Comparison of ENCODE assay signal across 29 cellular contexts in genomic region chr10:124409696-124410095, GRCh38. TPM values are rescaled to one million over a fixed set of nuclear protein-coding genes. Genes with fewer than 3 reads are reported as not detected.
"Had no signal": no experiment of that assay in that cellular context is flagged by ENCODE, and none has a peak within 500 bp of the region (broad histone marks: within the 10 kb centered on the region; RNA-seq: fewer than 3 reads in every experiment).

No MANE protein-coding gene starts in this region.

- H3K27me3 ChIP-seq: Peyer's patch had no signal

- FAIRE-seq: bronchial epithelial cell, K562, TTC549 had no signal

- H3K9me3 ChIP-seq: Peyer's patch had no signal

- H3K4me3 ChIP-seq: K562, Peyer's patch had no signal

- H3K27ac ChIP-seq: Peyer's patch, RWPE1 had no signal

- DNase-seq: activated CD4-positive, alpha-beta memory T cell treated with anti-CD3 and anti-CD28 coated beads for 36 hours; activated CD4-positive, alpha-beta T cell treated with anti-CD3 and anti-CD28 coated beads for 4 hours; activated CD4-positive, alpha-beta T cell treated with anti-CD3 and anti-CD28 coated beads, Interleukin-2, amount 50 U/mL, for 1 hour; activated CD4-positive, CD25-positive, alpha-beta regulatory T cell treated with anti-CD3 and anti-CD28 coated beads, Interleukin-2, amount 50 U/mL, for 72 hours; activated CD8-positive, alpha-beta memory T cell treated with anti-CD3 and anti-CD28 coated beads, Interleukin-2, amount 50 U/mL, for 4 hours; activated gamma-delta T cell treated with Interleukin-2 at 50 U/mL for 16 hours; activated naive CD4-positive, alpha-beta T cell treated with anti-CD3 and anti-CD28 coated beads for 36 hours; activated T-cell treated with anti-CD3 and anti-CD28 coated beads for 4 hours; activated T-cell treated with anti-CD3 and anti-CD28 coated beads, Interleukin-2, amount 50 U/mL, for 4 hours; anterior cingulate cortex; caudate nucleus; cerebellar nuclear complex; NCI-H1105 treated with DMSO at 0.1 percent for 48 hours; NCI-H1436; NCI-H1694; NCI-H1930; NCI-H2081 treated with DMSO at 0.1 percent for 48 hours; NCI-H226; NCI-H524 treated with DMSO at 0.1 percent for 48 hours; PC-3; SIG-M5 had no signal

RNA-seq across cellular contexts. Expression of gene NKX1-2, which starts 40.1 kb away (rescaled TPM):
- total RNA-seq: activated CD4-positive, alpha-beta memory T cell treated with anti-CD3 and anti-CD28 coated beads for 36 hours; activated naive CD4-positive, alpha-beta T cell treated with anti-CD3 and anti-CD28 coated beads for 36 hours; activated naive CD4-positive, alpha-beta T cell treated with anti-CD3 and anti-CD28 coated beads, Interleukin-2, amount 50 U/mL, for 72 hours; activated T-cell treated with anti-CD3 and anti-CD28 coated beads, Interleukin-2, amount 50 U/mL, for 4 hours; activated T-helper 1 cell treated with anti-CD3 and anti-CD28 coated beads, Interleukin-12 subunit alpha, Interleukin-12 subunit beta, Interleukin-2, Interleukin-4 antibody, amounts not matched to agents 30 ng/mL and 10 ng/mL and 1 ng/mL, durations not matched to agents 14 hours and 24 hours and 36 hours; K562; Peyer's patch; Right ventricle myocardium inferior had no signal
- polyA plus RNA-seq: K562 had no signal
